8 cellular contexts compared by ENCODE assay signal in genomic region chr11:85947431-85948272, GRCh38.
A peak's percentile ranks its signal among the peaks of the same experiment; 100 is the strongest.
DNase-seq lines count a peak whose midpoint lies in the region; ATAC-seq and TF ChIP-seq lines count a peak whose summit lies in the region.

No MANE protein-coding gene starts in this region.

- TF ChIP-seq EP300 in Ishikawa (IDR thresholded peaks at IDR 0.05; ENCODE audit: borderline replicate concordance) (no peak), transverse colon (IDR thresholded peaks at IDR 0.05; ENCODE audit: low read depth) (no peak)

- H3K27me3 ChIP-seq in body of pancreas: no peaks in the 10 kb centered on the region
- H3K27me3 ChIP-seq in liver (ENCODE audit: control insufficient read depth in 4 of 4, insufficient read depth in 4 of 4, low read length in 3 of 4): no peaks in the 10 kb centered on the region
- no peaks in the 10 kb centered on the region for H3K27me3 ChIP-seq in transverse colon

- intact Hi-C loops in body of pancreas (cut with DNase I): no loop called here
- intact Hi-C loops in transverse colon (cut with DNase I; ENCODE audit: low total_unique reads): no loop called here

- peak; percentile 18 for DNase-seq in NCI-H2196 (lab: John Stamatoyannopoulos, UW; ENCODE audit: unreplicated experiment)
- no peak for DNase-seq in NCI-H2196 treated with DMSO at 0.1 percent for 48 hours (lab: John Stamatoyannopoulos, UW; ENCODE audit: unreplicated experiment)
- peak in 1 of 4 donors; percentile 54 for DNase-seq in body of pancreas
- no peak for DNase-seq in transverse colon
- no peak for DNase-seq in DMS114 treated with DMSO at 0.1 percent for 48 hours (lab: John Stamatoyannopoulos, UW; ENCODE audit: unreplicated experiment)

- no peak for TF ChIP-seq CTCF in body of pancreas (IDR thresholded peaks at IDR 0.05)
- no peak for TF ChIP-seq CTCF in liver (IDR thresholded peaks at IDR 0.05; ENCODE audit: low read depth, low read length, missing input control)
- no peak for TF ChIP-seq CTCF in transverse colon (IDR thresholded peaks at IDR 0.05)

- no peaks in the 10 kb centered on the region for H3K36me3 ChIP-seq in body of pancreas (replicated peaks in 1 of 2; ENCODE audit: insufficient read depth in 1 of 2, low read depth in 2 of 2)
- no peaks in the 10 kb centered on the region for H3K36me3 ChIP-seq in liver (ENCODE audit: control insufficient read depth in 4 of 4, insufficient read depth in 3 of 4, low read depth in 1 of 4, low read length in 3 of 4)
- H3K36me3 ChIP-seq in transverse colon: no peaks in the 10 kb centered on the region

- TF ChIP-seq RAD21 in Ishikawa (IDR thresholded peaks at IDR 0.05; ENCODE audit: low read depth): no peak
- TF ChIP-seq RAD21 in liver (IDR thresholded peaks at IDR 0.05): peak in 1 of 2 donors; percentile 20

- TF ChIP-seq POLR2A in body of pancreas (IDR thresholded peaks at IDR 0.05) (no peak), transverse colon (IDR thresholded peaks at IDR 0.05) (no peak)

- WGBS in body of pancreas, 2 donors: 21 to 30% methylated on average over 5 of the region's 5 CpGs
- WGBS in liver: 47% methylated on average over 5 of the region's 5 CpGs
- WGBS in transverse colon (ENCODE audit: low coverage in 1 of 2), 2 donors: 18 to 38% methylated on average over 5 of the region's 5 CpGs

- in situ Hi-C loops in transverse colon (cut with MboI; ENCODE audit: low pct_ligation_motif_present in 1 of 4, low pct_unique_long_range_greater_than_20kb in 1 of 4, low sequenced_read_pairs in 3 of 4): loop anchor here in 1 of 4 donors (25.0 kb wide), 1 partner anchor 265 kb away; no protein-coding TSS in a partner anchor

- peak overlapping the region in 2 of 4 donors; percentile 48 to 61 for H3K27ac ChIP-seq in body of pancreas
- H3K27ac ChIP-seq in liver (ENCODE audit: low read depth in 1 of 2, low read length in 2 of 2): peak overlapping the region; percentile 34 to 42
- H3K27ac ChIP-seq in transverse colon: peak overlapping the region in 3 of 4 donors; percentile 3 to 45 (median 26)

- no peak overlapping the region for H3K4me3 ChIP-seq in body of pancreas
- H3K4me3 ChIP-seq in liver (ENCODE audit: low read depth in 1 of 3, low read length in 3 of 3): no peak overlapping the region
- no peak overlapping the region for H3K4me3 ChIP-seq in transverse colon

- H3K9ac ChIP-seq in liver (ENCODE audit: low read depth in 1 of 2, low read length in 2 of 2): no peak overlapping the region

- no peaks in the 10 kb centered on the region for H3K9me3 ChIP-seq in body of pancreas
- H3K9me3 ChIP-seq in liver (ENCODE audit: control insufficient read depth in 4 of 4, low read length in 3 of 4): no peaks in the 10 kb centered on the region
- H3K9me3 ChIP-seq in transverse colon: no peaks in the 10 kb centered on the region

- ATAC-seq in body of pancreas: peak; percentile 72
- no peak for ATAC-seq in GM21367 (IDR thresholded peaks at IDR 0.05; ENCODE audit: unreplicated experiment)

- H3K4me1 ChIP-seq in body of pancreas: peaks cover 17% of the 10 kb centered on the region
- H3K4me1 ChIP-seq in liver (ENCODE audit: control insufficient read depth in 4 of 4, insufficient read depth in 4 of 4, low read length in 3 of 4): peaks cover 0 to 5% (median 0%) of the 10 kb centered on the region in 4 donors
- peaks cover 0 to 20% (median 6%) of the 10 kb centered on the region in 4 donors for H3K4me1 ChIP-seq in transverse colon

TF ChIP-seq in Ishikawa, 13 proteins besides CTCF, POLR2A, EP300 and RAD21:
- TF ChIP-seq FOXM1 (IDR thresholded peaks at IDR 0.05; ENCODE audit: borderline replicate concordance, low read depth) (peak; percentile 21; the same call in 1 of the 2 replicates), MAX (IDR thresholded peaks at IDR 0.05) (no peak), NFIC (IDR thresholded peaks at IDR 0.05) (no peak), YY1 (IDR thresholded peaks at IDR 0.05; ENCODE audit: low read depth) (no peak), TAF1 (IDR thresholded peaks at IDR 0.05; ENCODE audit: low read depth) (no peak), USF1 (IDR thresholded peaks at IDR 0.05) (no peak), TCF12 (IDR thresholded peaks at IDR 0.05; ENCODE audit: low read depth) (no peak)

TF ChIP-seq in liver, 16 proteins besides CTCF, POLR2A, EP300 and RAD21:
- TF ChIP-seq SP1 (IDR thresholded peaks at IDR 0.05) (peak; percentile 20), NR2F2 (IDR thresholded peaks at IDR 0.05) (peak; percentile 81), YY1 (IDR thresholded peaks at IDR 0.05) (peak; percentile 19), JUND (IDR thresholded peaks at IDR 0.05) (no peak), RXRA (IDR thresholded peaks at IDR 0.05) (peak in 1 of 2 donors; percentile 26)
TF ChIP-seq in liver: peak in this region for 4.
